1 cellular context compared by ENCODE assay signal in the genomic region with DNA sequence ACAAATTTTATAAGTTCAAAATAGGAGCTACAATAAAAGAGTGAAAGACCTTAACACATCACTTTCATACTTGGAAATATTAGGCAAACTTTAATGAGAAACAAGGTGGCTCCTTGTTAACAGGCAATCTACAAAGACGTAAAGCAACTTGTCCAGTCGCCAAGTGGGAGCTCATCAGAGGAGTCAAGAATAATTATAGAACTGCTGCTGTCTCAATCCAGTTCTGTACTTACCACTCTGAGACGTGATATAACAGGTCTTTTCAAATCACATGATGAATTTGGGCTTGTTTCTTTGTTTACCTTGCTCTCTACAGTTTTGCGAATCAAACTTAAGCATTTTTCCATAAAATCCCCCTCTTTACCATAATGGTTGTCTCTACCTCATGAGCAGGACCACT.
TF ChIP-seq lines count a peak whose summit lies in the region.

No MANE protein-coding gene starts in this region.

TF ChIP-seq in HepG2, 621 proteins besides CTCF, POLR2A, EP300 and RAD21:
- no peak for TF ChIP-seq ZNF24 (IDR thresholded peaks at IDR 0.05)
- TF ChIP-seq YEATS2 (CRISPR knock-in tag; IDR thresholded peaks at IDR 0.05; ENCODE audit: borderline replicate concordance): no peak
- TF ChIP-seq ZNF772 (CRISPR knock-in tag; IDR thresholded peaks at IDR 0.05): no peak
- TF ChIP-seq ZNF768 (CRISPR knock-in tag; IDR thresholded peaks at IDR 0.05): no peak
- no peak for TF ChIP-seq FIP1L1 (IDR thresholded peaks at IDR 0.05; ENCODE audit: borderline replicate concordance, insufficient read depth, low read depth, low read length)
- TF ChIP-seq, protein P1, sequence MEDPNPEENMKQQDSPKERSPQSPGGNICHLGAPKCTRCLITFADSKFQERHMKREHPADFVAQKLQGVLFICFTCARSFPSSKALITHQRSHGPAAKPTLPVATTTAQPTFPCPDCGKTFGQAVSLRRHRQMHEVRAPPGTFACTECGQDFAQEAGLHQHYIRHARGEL (CRISPR knock-in tag; IDR thresholded peaks at IDR 0.05): no peak
- no peak for TF ChIP-seq HOXA9 (CRISPR knock-in tag; IDR thresholded peaks at IDR 0.05; ENCODE audit: borderline replicate concordance)
- no peak for TF ChIP-seq ZFX (CRISPR knock-in tag; IDR thresholded peaks at IDR 0.05; ENCODE audit: low read depth)
